ENCODE assay signal across 9 cellular contexts in the genomic region with DNA sequence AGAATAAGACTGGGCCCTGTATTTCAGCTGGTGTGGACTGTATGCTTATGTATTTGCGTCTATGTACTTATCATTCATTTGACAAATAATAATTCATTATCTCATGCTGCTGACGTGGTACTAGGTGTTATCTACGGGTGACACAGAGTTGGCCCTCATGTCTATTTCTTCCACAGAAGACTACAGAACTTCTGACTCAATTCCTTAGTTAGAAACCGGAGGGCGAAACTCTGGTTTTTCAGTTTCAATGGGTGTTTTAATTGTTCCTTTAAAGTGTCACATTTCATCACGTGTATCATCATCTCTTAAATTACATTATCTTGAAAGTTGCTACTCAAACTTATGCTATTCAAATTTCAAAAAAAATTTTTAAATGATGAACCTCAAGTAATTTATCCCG.
DNase-seq lines count a peak whose midpoint lies in the region; ATAC-seq, FAIRE-seq and TF ChIP-seq lines count a peak whose summit lies in the region.
"Had no signal": no experiment of that assay in that cellular context is flagged by ENCODE, and none has a peak within 500 bp of the region (broad histone marks: within the 10 kb centered on the region; RNA-seq: fewer than 3 reads in every experiment).

No MANE protein-coding gene starts in this region.

- no peak overlapping the region for H3K4me3 ChIP-seq in GM12878
- H3K4me3 ChIP-seq: neural progenitor cell had no signal

- SMC1A ChIA-PET in GM12878 (lab: Charles Lee; ENCODE audit: uncharacterized antibody, unreplicated experiment), result no interaction called here

- H2AFZ ChIP-seq in GM12878 (ENCODE audit: control insufficient read depth, low read depth, low read length), result no peak overlapping the region
- H2AFZ ChIP-seq: neural progenitor cell had no signal

- no peaks in the 10 kb centered on the region; the same call in 1 of the 3 replicates for H3K9me3 ChIP-seq in GM12878 (replicated peaks; ENCODE audit: control insufficient read depth, insufficient read depth, low read length)

- CTCF ChIA-PET in GM12878 (lab: Yijun Ruan, JAX), result interaction anchor here (0.7 kb wide), 1 partner anchor 491 kb away, joined by 3 read pairs; no protein-coding TSS in a partner anchor

- peak overlapping the region; percentile 67 for H3K4me2 ChIP-seq in GM12878 (ENCODE audit: control insufficient read depth, insufficient read depth)
- H3K4me2 ChIP-seq: neural progenitor cell had no signal

- H3K9ac ChIP-seq in GM12878 (ENCODE audit: control insufficient read depth, insufficient read depth, low read length), result no peak overlapping the region
- H3K9ac ChIP-seq: neural progenitor cell had no signal

- H3K36me3 Mint-ChIP-seq in endothelial cell (ENCODE audit: low read depth, unreplicated experiment), result no peaks in the 10 kb centered on the region
- H3K36me3 Mint-ChIP-seq: neural progenitor cell had no signal

- DNase-seq in GM12878 (ENCODE audit: low read depth, low spot score), result peak; percentile 64
- DNase-seq in endothelial cell (ENCODE audit: low spot score), result no peak
- DNase-seq in NCI-H226, result no peak
- no peak for DNase-seq in ACHN
- DNase-seq in effector CD8-positive, alpha-beta T cell (lab: John Stamatoyannopoulos, UW), result no peak

- intact Hi-C loops in GM12878 (cut with micrococcal nuclease; ENCODE audit: unreplicated experiment), result loop anchor here (1.0 to 10.0 kb wide), 8 partner anchors 27 to 1115 kb away; a partner anchor contains a TSS

- no peaks in the 10 kb centered on the region for H3K27me3 Mint-ChIP-seq in endothelial cell (ENCODE audit: unreplicated experiment)

- RAD21 ChIA-PET in GM12878 (lab: Charles Lee; ENCODE audit: unreplicated experiment), result interaction anchor here (2.5 kb wide), 1 partner anchor 28 kb away, joined by 8 read pairs; no protein-coding TSS in a partner anchor

- peak; percentile 98 to 99 for TF ChIP-seq EP300 in GM12878 (IDR thresholded peaks at IDR 0.05; ENCODE audit: borderline replicate concordance in 1 of 2, control insufficient read depth in 1 of 2, low read depth in 2 of 2, low read length in 2 of 2)

- no peaks in the 10 kb centered on the region for H3K36me3 ChIP-seq in GM12878 (ENCODE audit: control insufficient read depth in 2 of 2, insufficient read depth in 2 of 2, low read length in 1 of 2)
- H3K36me3 ChIP-seq: neural progenitor cell had no signal

- H3K4me1 Mint-ChIP-seq in endothelial cell (ENCODE audit: unreplicated experiment), result peaks cover 4% of the 10 kb centered on the region

- peak overlapping the region; percentile 71 for H3K27ac ChIP-seq in GM12878 (ENCODE audit: control insufficient read depth, insufficient read depth)
- H3K27ac ChIP-seq: neural progenitor cell had no signal

- no TSS peak for BruUV-seq in GM12878 (replicated peaks; lab: Mats Ljungman, UMichigan)

- no peak for TF ChIP-seq CTCF in GM12878 (IDR thresholded peaks at IDR 0.05 in 2 of 3, conservative IDR thresholded peaks at IDR 0.05 in 1 of 3; ENCODE audit: control insufficient read depth in 2 of 3, extremely low read depth in 1 of 3, insufficient read depth in 1 of 3, low read depth in 3 of 3, low read length in 3 of 3)
- no peak for TF ChIP-seq CTCF in endothelial cell (IDR thresholded peaks at IDR 0.05; ENCODE audit: unreplicated experiment)

- WGBS in GM12878 (ENCODE audit: insufficient coverage, insufficient replicate concordance, low lambda C conversion rate, missing lambda C conversion rate), result 0% methylated on average over 7 of the region's 7 CpGs

- no peaks in the 10 kb centered on the region for H3K27me3 ChIP-seq in GM12878 (replicated peaks in 1 of 2; ENCODE audit: control insufficient read depth in 2 of 2, insufficient read depth in 2 of 2, low read length in 1 of 2)
- H3K27me3 ChIP-seq: neural progenitor cell had no signal

- POLR2A ChIA-PET in GM12878 (lab: Charles Lee), result no interaction called here

- in situ Hi-C loops in GM12878 (cut with MboI) (no loop called here), ACHN (cut with HindIII; ENCODE audit: low pct_ligation_motif_present, low pct_unique_long_range_greater_than_20kb, low sequenced_read_pairs) (no loop called here)

- TF ChIP-seq RAD21 in GM12878 (IDR thresholded peaks at IDR 0.05; ENCODE audit: insufficient read depth, low read depth, low read length), result 0 out of 2 replicates have a peak, but pooled peaks have one; percentile 4

- H3K27ac Mint-ChIP-seq in endothelial cell (ENCODE audit: unreplicated experiment), result no peak overlapping the region
- H3K27ac Mint-ChIP-seq: neural progenitor cell had no signal

- H3K4me3 Mint-ChIP-seq in endothelial cell (ENCODE audit: unreplicated experiment), result no peak overlapping the region
- H3K4me3 Mint-ChIP-seq: neural progenitor cell had no signal

- H3K79me2 ChIP-seq in GM12878 (ENCODE audit: control insufficient read depth, insufficient read depth, low read length), result no peaks in the 10 kb centered on the region

- H4K20me1 ChIP-seq in GM12878 (ENCODE audit: control insufficient read depth, insufficient read depth), result no peaks in the 10 kb centered on the region

- no peak for TF ChIP-seq POLR2A in GM12878 (IDR thresholded peaks at IDR 0.05; ENCODE audit: low read depth, low read length)

- H3K9me3 Mint-ChIP-seq in endothelial cell (ENCODE audit: unreplicated experiment), result no peaks in the 10 kb centered on the region
- H3K9me3 Mint-ChIP-seq: neural progenitor cell had no signal

- ATAC-seq in GM18870 (IDR thresholded peaks at IDR 0.05; ENCODE audit: unreplicated experiment) (peak; percentile 70), GM21717 (IDR thresholded peaks at IDR 0.05; ENCODE audit: unreplicated experiment) (peak; percentile 61), HG03521 (IDR thresholded peaks at IDR 0.05; ENCODE audit: unreplicated experiment) (peak; percentile 49), GM12878 (peak; percentile 84)

- peaks cover 24% of the 10 kb centered on the region for H3K4me1 ChIP-seq in GM12878 (ENCODE audit: control insufficient read depth, insufficient read depth, low read length)

- FAIRE-seq in GM12878 (lab: Jason Lieb, UNC), result no peak

TF ChIP-seq in GM12878, 131 proteins besides CTCF, POLR2A, EP300 and RAD21 (continues in another document):
- TF ChIP-seq GATAD2B (conservative IDR thresholded peaks at IDR 0.05; ENCODE audit: low read depth) (no peak), POLR2AphosphoS2 (IDR thresholded peaks at IDR 0.05; ENCODE audit: low read depth, low read length) (no peak)
- TF ChIP-seq, protein P1, sequence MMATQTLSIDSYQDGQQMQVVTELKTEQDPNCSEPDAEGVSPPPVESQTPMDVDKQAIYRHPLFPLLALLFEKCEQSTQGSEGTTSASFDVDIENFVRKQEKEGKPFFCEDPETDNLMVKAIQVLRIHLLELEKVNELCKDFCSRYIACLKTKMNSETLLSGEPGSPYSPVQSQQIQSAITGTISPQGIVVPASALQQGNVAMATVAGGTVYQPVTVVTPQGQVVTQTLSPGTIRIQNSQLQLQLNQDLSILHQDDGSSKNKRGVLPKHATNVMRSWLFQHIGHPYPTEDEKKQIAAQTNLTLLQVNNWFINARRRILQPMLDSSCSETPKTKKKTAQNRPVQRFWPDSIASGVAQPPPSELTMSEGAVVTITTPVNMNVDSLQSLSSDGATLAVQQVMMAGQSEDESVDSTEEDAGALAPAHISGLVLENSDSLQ (IDR thresholded peaks at IDR 0.05), result peak; percentile 35; the same call in 1 of the 2 replicates
- TF ChIP-seq, protein P2, sequence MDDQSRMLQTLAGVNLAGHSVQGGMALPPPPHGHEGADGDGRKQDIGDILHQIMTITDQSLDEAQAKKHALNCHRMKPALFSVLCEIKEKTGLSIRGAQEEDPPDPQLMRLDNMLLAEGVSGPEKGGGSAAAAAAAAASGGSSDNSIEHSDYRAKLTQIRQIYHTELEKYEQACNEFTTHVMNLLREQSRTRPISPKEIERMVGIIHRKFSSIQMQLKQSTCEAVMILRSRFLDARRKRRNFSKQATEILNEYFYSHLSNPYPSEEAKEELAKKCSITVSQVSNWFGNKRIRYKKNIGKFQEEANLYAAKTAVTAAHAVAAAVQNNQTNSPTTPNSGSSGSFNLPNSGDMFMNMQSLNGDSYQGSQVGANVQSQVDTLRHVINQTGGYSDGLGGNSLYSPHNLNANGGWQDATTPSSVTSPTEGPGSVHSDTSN (IDR thresholded peaks at IDR 0.05; ENCODE audit: insufficient replicate concordance, low read depth, low read length), result no peak
- TF ChIP-seq, protein P3, sequence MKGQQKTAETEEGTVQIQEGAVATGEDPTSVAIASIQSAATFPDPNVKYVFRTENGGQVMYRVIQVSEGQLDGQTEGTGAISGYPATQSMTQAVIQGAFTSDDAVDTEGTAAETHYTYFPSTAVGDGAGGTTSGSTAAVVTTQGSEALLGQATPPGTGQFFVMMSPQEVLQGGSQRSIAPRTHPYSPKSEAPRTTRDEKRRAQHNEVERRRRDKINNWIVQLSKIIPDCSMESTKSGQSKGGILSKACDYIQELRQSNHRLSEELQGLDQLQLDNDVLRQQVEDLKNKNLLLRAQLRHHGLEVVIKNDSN (IDR thresholded peaks at IDR 0.05; ENCODE audit: borderline replicate concordance, extremely low read length, insufficient read depth, low read depth, low read length), result no peak
- TF ChIP-seq, protein P4, sequence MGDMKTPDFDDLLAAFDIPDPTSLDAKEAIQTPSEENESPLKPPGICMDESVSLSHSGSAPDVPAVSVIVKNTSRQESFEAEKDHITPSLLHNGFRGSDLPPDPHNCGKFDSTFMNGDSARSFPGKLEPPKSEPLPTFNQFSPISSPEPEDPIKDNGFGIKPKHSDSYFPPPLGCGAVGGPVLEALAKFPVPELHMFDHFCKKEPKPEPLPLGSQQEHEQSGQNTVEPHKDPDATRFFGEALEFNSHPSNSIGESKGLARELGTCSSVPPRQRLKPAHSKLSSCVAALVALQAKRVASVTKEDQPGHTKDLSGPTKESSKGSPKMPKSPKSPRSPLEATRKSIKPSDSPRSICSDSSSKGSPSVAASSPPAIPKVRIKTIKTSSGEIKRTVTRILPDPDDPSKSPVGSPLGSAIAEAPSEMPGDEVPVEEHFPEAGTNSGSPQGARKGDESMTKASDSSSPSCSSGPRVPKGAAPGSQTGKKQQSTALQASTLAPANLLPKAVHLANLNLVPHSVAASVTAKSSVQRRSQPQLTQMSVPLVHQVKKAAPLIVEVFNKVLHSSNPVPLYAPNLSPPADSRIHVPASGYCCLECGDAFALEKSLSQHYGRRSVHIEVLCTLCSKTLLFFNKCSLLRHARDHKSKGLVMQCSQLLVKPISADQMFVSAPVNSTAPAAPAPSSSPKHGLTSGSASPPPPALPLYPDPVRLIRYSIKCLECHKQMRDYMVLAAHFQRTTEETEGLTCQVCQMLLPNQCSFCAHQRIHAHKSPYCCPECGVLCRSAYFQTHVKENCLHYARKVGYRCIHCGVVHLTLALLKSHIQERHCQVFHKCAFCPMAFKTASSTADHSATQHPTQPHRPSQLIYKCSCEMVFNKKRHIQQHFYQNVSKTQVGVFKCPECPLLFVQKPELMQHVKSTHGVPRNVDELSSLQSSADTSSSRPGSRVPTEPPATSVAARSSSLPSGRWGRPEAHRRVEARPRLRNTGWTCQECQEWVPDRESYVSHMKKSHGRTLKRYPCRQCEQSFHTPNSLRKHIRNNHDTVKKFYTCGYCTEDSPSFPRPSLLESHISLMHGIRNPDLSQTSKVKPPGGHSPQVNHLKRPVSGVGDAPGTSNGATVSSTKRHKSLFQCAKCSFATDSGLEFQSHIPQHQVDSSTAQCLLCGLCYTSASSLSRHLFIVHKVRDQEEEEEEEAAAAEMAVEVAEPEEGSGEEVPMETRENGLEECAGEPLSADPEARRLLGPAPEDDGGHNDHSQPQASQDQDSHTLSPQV (IDR thresholded peaks at IDR 0.05), result peak; percentile 85
